ENCODE assay signal across 8 cellular contexts in genomic region chr21:15730484-15731242, GRCh38. TPM values are rescaled to one million over a fixed set of nuclear protein-coding genes. Genes with fewer than 3 reads are reported as not detected.
DNase-seq lines count a peak whose midpoint lies in the region; ATAC-seq and TF ChIP-seq lines count a peak whose summit lies in the region.

No MANE protein-coding gene starts in this region.

- DNase-seq in H9 (no peak), esophagus squamous epithelium (lab: John Stamatoyannopoulos, UW) (no peak), osteoblast (ENCODE audit: insufficient read length, low spot score, missing footprints) (peak; percentile 68), NCI-H510A treated with DMSO at 0.1 percent for 48 hours (lab: John Stamatoyannopoulos, UW) (no peak)

- H3K4me2 ChIP-seq in H9 (ENCODE audit: insufficient read depth, insufficient read length, low read length) (peak overlapping the region; percentile 95), SU-DHL-6 (ENCODE audit: low read depth, low read length, poor library complexity, severe bottlenecking) (peak overlapping the region; percentile 89), osteoblast (ENCODE audit: insufficient read depth, low read length) (peak overlapping the region; percentile 90)

- no peaks in the 10 kb centered on the region; a peak in 1 of 5 replicates for H3K9me3 Mint-ChIP-seq in H9

- H4K20me1 ChIP-seq in H9 (ENCODE audit: control insufficient read depth, insufficient read depth, insufficient read length) (no peaks in the 10 kb centered on the region), SU-DHL-6 (ENCODE audit: low read depth, low read length) (0 out of 2 replicates have a peak, but pooled peaks cover 6% of the 10 kb centered on the region), osteoblast (ENCODE audit: insufficient read depth, low read length) (no peaks in the 10 kb centered on the region)

- H3K4ac ChIP-seq in H9 (ENCODE audit: low read depth, low read length) = no peak overlapping the region

- H3T11ph ChIP-seq in H9 (ENCODE audit: low read length) = no peak overlapping the region

- H3K4me1 Mint-ChIP-seq in H9 = peaks cover 33 to 39% of the 10 kb centered on the region in 2 experiments

- peak overlapping the region; percentile 86 for H3K14ac ChIP-seq in H9 (ENCODE audit: insufficient read depth, low read length)

- H3K4me3 ChIP-seq in SU-DHL-6 (ENCODE audit: insufficient read depth, low read length, poor library complexity, severe bottlenecking) = peak overlapping the region; percentile 73
- H3K4me3 ChIP-seq in esophagus squamous epithelium = peak overlapping the region; percentile 72 to 92 (median 75)
- peak overlapping the region; percentile 82 for H3K4me3 ChIP-seq in osteoblast (ENCODE audit: insufficient read depth, low read length)

- H2AFZ ChIP-seq in H9 (ENCODE audit: low read length) (no peak overlapping the region), SU-DHL-6 (ENCODE audit: low read depth, low read length, severe bottlenecking) (peak overlapping the region; percentile 75), osteoblast (ENCODE audit: low read length) (peak overlapping the region; percentile 69)

- H2BK5ac ChIP-seq in H9 (ENCODE audit: insufficient read length, low read length) = peak overlapping the region; percentile 80

- TF ChIP-seq CTCF in C4-2B (conservative IDR thresholded peaks at IDR 0.05) (peak; percentile 42; the same call in 1 of the 2 replicates), H9 (conservative IDR thresholded peaks at IDR 0.05) (no peak), SU-DHL-6 (IDR thresholded peaks at IDR 0.05; ENCODE audit: insufficient read depth, low read length, poor library complexity, severe bottlenecking) (no peak), esophagus squamous epithelium (IDR thresholded peaks at IDR 0.05) (no peak), osteoblast (IDR thresholded peaks at IDR 0.05; ENCODE audit: extremely low read depth, low read depth, low read length) (no peak)

- no peaks in the 10 kb centered on the region for H3K27me3 ChIP-seq in H9 (ENCODE audit: insufficient read depth, low read length)
- no peaks in the 10 kb centered on the region for H3K27me3 ChIP-seq in SU-DHL-6 (ENCODE audit: low read length)
- no peaks in the 10 kb centered on the region for H3K27me3 ChIP-seq in esophagus squamous epithelium
- H3K27me3 ChIP-seq in osteoblast (ENCODE audit: insufficient read depth, low read length) = peaks cover 8% of the 10 kb centered on the region

- H3K27ac ChIP-seq in C4-2B = peak overlapping the region; percentile 95
- peak overlapping the region; percentile 36 for H3K27ac ChIP-seq in H9 (ENCODE audit: insufficient read length, low read depth, low read length)
- H3K27ac ChIP-seq in SU-DHL-6 (ENCODE audit: low read depth, low read length) = peak overlapping the region; percentile 50
- peak overlapping the region; percentile 90 to 99 (median 96) for H3K27ac ChIP-seq in esophagus squamous epithelium
- H3K27ac ChIP-seq in osteoblast (ENCODE audit: low read depth, low read length) = peak overlapping the region; percentile 22

- no CpG with 5 or more reads among the region's 30 CpGs for WGBS in H9 (ENCODE audit: extremely low coverage, insufficient read length, low lambda C conversion rate)
- 0% methylated on average over 8 to 13 of the region's 30 CpGs for WGBS in esophagus squamous epithelium, 2 donors

- no peak overlapping the region for H3K56ac ChIP-seq in H9 (ENCODE audit: insufficient read length, low read depth, low read length)

- peaks cover 12% of the 10 kb centered on the region for H3F3A ChIP-seq in SU-DHL-6 (ENCODE audit: insufficient read depth)

- H3K9ac ChIP-seq in H9 (ENCODE audit: extremely low read depth, insufficient read length, low read length) (peak overlapping the region; percentile 99), SU-DHL-6 (ENCODE audit: low read length) (peak overlapping the region; percentile 84)

- H3K9me3 ChIP-seq in H9 (ENCODE audit: control insufficient read depth, low read depth, low read length) (no peaks in the 10 kb centered on the region), SU-DHL-6 (ENCODE audit: insufficient read depth, low read length) (no peaks in the 10 kb centered on the region), esophagus squamous epithelium (no peaks in the 10 kb centered on the region), osteoblast (ENCODE audit: low read depth, low read length) (no peaks in the 10 kb centered on the region)

- H3K79me2 ChIP-seq in H9 (ENCODE audit: insufficient read depth, low read length) (peaks cover 24% of the 10 kb centered on the region; the same call in 1 of the 2 replicates), SU-DHL-6 (ENCODE audit: insufficient read depth, low read length) (peaks cover 52% of the 10 kb centered on the region), osteoblast (ENCODE audit: insufficient read depth, low read length) (peaks cover 44% of the 10 kb centered on the region)

- H3K4me3 Mint-ChIP-seq in H9 = peak overlapping the region; percentile 92 to 95

- no peak overlapping the region for H2BK120ac ChIP-seq in H9 (ENCODE audit: low read depth, low read length, poor library complexity, severe bottlenecking)

- H3K18ac ChIP-seq in H9 (ENCODE audit: insufficient read length, low read depth, low read length) = peak overlapping the region; percentile 56

- no peak overlapping the region for H2BK20ac ChIP-seq in H9 (ENCODE audit: low read depth, low read length, poor library complexity, severe bottlenecking)

- peaks cover 5% of the 10 kb centered on the region; the same call in 1 of the 2 replicates for H3K27me3 Mint-ChIP-seq in H9 (ENCODE audit: low read depth)

- H3K27ac Mint-ChIP-seq in H9 = peak overlapping the region; percentile 93 to 97 (median 95)

- H3K36me3 ChIP-seq in SU-DHL-6 (ENCODE audit: low read length) = no peaks in the 10 kb centered on the region
- no peaks in the 10 kb centered on the region for H3K36me3 ChIP-seq in esophagus squamous epithelium
- no peaks in the 10 kb centered on the region for H3K36me3 ChIP-seq in osteoblast (ENCODE audit: insufficient read depth, low read length)

- H2AK5ac ChIP-seq in H9 (ENCODE audit: insufficient read length, low read length) = no peak overlapping the region

- H3K9me2 ChIP-seq in SU-DHL-6 (replicated peaks; ENCODE audit: insufficient read depth, low read length) = no peaks in the 10 kb centered on the region

- no peak overlapping the region for H2BK12ac ChIP-seq in H9 (ENCODE audit: insufficient read length, low read depth, low read length)

- H3K23ac ChIP-seq in H9 (ENCODE audit: insufficient read length, low read depth, low read length) = no peak overlapping the region

- intact Hi-C loops in esophagus squamous epithelium (cut with DNase I) = loop anchor here (10.0 kb wide), 1 partner anchor 94 kb away; no protein-coding TSS in a partner anchor

- no peak for TF ChIP-seq POLR2A in esophagus squamous epithelium (IDR thresholded peaks at IDR 0.05)

- no peak overlapping the region for H4K5ac ChIP-seq in H9 (ENCODE audit: insufficient read length, low read depth, low read length)

- H3K36me3 Mint-ChIP-seq in H9 (ENCODE audit: insufficient read depth in 1 of 3, low read depth in 3 of 3) = peaks cover 0 to 3% (median 0%) of the 10 kb centered on the region in 3 experiments; a peak in 1 of 7 replicates

- peaks cover 7% of the 10 kb centered on the region for H3K23me2 ChIP-seq in H9 (ENCODE audit: insufficient read length, low read depth, low read length, poor library complexity, severe bottlenecking)

- H3K4me1 ChIP-seq in H9 (ENCODE audit: insufficient read depth, low read length) (no peaks in the 10 kb centered on the region; the same call in 1 of the 2 replicates), esophagus squamous epithelium (peaks cover 4 to 55% (median 12%) of the 10 kb centered on the region in 3 donors), osteoblast (ENCODE audit: insufficient read depth, low read length) (peaks cover 10% of the 10 kb centered on the region)

- H4K91ac ChIP-seq in H9 (ENCODE audit: insufficient read length, low read depth, low read length) = no peak overlapping the region

- no peak for ATAC-seq in GM19324 (IDR thresholded peaks at IDR 0.05; ENCODE audit: low FRiP score, unreplicated experiment)
- ATAC-seq in HG02763 (IDR thresholded peaks at IDR 0.05; ENCODE audit: unreplicated experiment) = no peak

- no peaks in the 10 kb centered on the region for H3K79me1 ChIP-seq in H9 (ENCODE audit: insufficient read depth, low read depth, low read length, poor library complexity, severe bottlenecking)

- no peak overlapping the region; the same call in 1 of the 2 replicates for H2BK15ac ChIP-seq in H9 (ENCODE audit: low read depth, low read length)

- H4K8ac ChIP-seq in H9 (replicated peaks; ENCODE audit: insufficient read length, low read depth, low read length) = no peak overlapping the region

RNA-seq across cellular contexts. Expression of gene USP25, which starts 0.9 kb away (rescaled TPM):
- 35.1 and 36.3 TPM in 2 replicates for total RNA-seq in H9 (2021)
- 10 to 100 TPM; 17.4 to 42.0 (median 27.5) TPM for total RNA-seq in esophagus squamous epithelium
- 55.1 and 56.1 TPM in 2 replicates for total RNA-seq in osteoblast

Comparison
In these comparisons a context has a peak if more than half of its experiments do, and no peak if none do; other contexts are left out.
1. H3K27ac ChIP-seq: peak in every context shown above with its lines; median percentile 96 in esophagus squamous epithelium; 95 in C4-2B; 50 in SU-DHL-6; 36 in H9; 22 in osteoblast.